ENCODE assay signal across 29 cellular contexts in genomic region chr5:1231354-1231905, GRCh38. TPM values are rescaled to one million over a fixed set of nuclear protein-coding genes. Genes with fewer than 3 reads are reported as not detected.
"Had no signal": no experiment of that assay in that cellular context is flagged by ENCODE, and none has a peak within 500 bp of the region (broad histone marks: within the 10 kb centered on the region; RNA-seq: fewer than 3 reads in every experiment).

No MANE protein-coding gene starts in this region.

- H3K9me3 Mint-ChIP-seq: neural crest cell had no signal

- H3K4me1 ChIP-seq: uterus had no signal

- H3K27ac Mint-ChIP-seq: activated naive CD4-positive, alpha-beta T cell treated with anti-CD3 and anti-CD28 coated beads, Interleukin-2, amount 10 ng/mL, durations not matched to agents 7 days and 5 days; activated naive CD8-positive, alpha-beta T cell treated with anti-CD3 and anti-CD28 coated beads, Interleukin-2, amount 50 U/mL, for 24 hours; brain; endodermal cell; naive B cell; progenitor cell of endocrine pancreas; stimulated activated naive CD8-positive, alpha-beta T cell treated with anti-CD3 and anti-CD28 coated beads, Interleukin-15, Interleukin-2, amounts not matched to agents 100 ng/mL and 50 ng/mL, for 24 hours had no signal

- H3K9me3 ChIP-seq: uterus had no signal

- H3K27me3 ChIP-seq: uterus had no signal

- H3K36me3 Mint-ChIP-seq: brain had no signal

- ATAC-seq: activated naive CD8-positive, alpha-beta T cell treated with anti-CD3 and anti-CD28 coated beads, Interleukin-2, amount 50 U/mL, for 24 hours; activated T-cell treated with anti-CD3 and anti-CD28 coated beads, Interleukin-2, amount 50 U/mL, for 4 hours; left cardiac atrium; mucosa of descending colon had no signal

- H3K4me3 Mint-ChIP-seq: activated naive CD4-positive, alpha-beta T cell treated with anti-CD3 and anti-CD28 coated beads, Interleukin-2, amount 10 ng/mL, durations not matched to agents 7 days and 5 days; activated naive CD8-positive, alpha-beta T cell treated with anti-CD3 and anti-CD28 coated beads, Interleukin-2, amount 50 U/mL, for 24 hours; activated T-cell treated with anti-CD3 and anti-CD28 coated beads, Interleukin-2, amount 50 U/mL, for 4 hours; brain; endodermal cell; naive B cell; neural crest cell; stimulated activated naive CD8-positive, alpha-beta T cell treated with anti-CD3 and anti-CD28 coated beads, Interleukin-15, Interleukin-2, amounts not matched to agents 100 ng/mL and 50 ng/mL, for 24 hours had no signal

- H3K27ac ChIP-seq: dorsolateral prefrontal cortex, epithelial cell of prostate, transverse colon, uterus, VCaP had no signal

- DNase-seq: activated CD4-positive, alpha-beta T cell treated with anti-CD3 and anti-CD28 coated beads, Interleukin-2, amount 50 U/mL, for 1 hour; activated CD4-positive, CD25-positive, alpha-beta regulatory T cell treated with anti-CD3 and anti-CD28 coated beads, Interleukin-2, amount 50 U/mL, for 72 hours; activated CD8-positive, alpha-beta memory T cell treated with anti-CD3 and anti-CD28 coated beads, Interleukin-2, amount 50 U/mL, for 4 hours; activated naive CD4-positive, alpha-beta T cell treated with anti-CD3 and anti-CD28 coated beads, Interleukin-2, amount 10 ng/mL, durations not matched to agents 7 days and 5 days; activated naive CD8-positive, alpha-beta T cell treated with anti-CD3 and anti-CD28 coated beads, Interleukin-2, amount 50 U/mL, for 24 hours; activated T-cell treated with anti-CD3 and anti-CD28 coated beads, Interleukin-2, amount 50 U/mL, for 4 hours; anterior cingulate cortex; caudate nucleus; dorsolateral prefrontal cortex; endodermal cell; foreskin fibroblast; hippocampal formation; left cardiac atrium; mesenchymal stem cell; mucosa of descending colon; naive B cell; stimulated activated CD4-positive, alpha-beta T cell treated with anti-CD3 and anti-CD28 coated beads, Interleukin-12 subunit alpha, Interleukin-12 subunit beta, amount 100 ng/mL, for 4 hours; stimulated activated CD4-positive, alpha-beta T cell treated with anti-CD3 and anti-CD28 coated beads, Interleukin-2, amount 100 ng/mL, for 24 hours; transverse colon; uterus had no signal

- H3K36me3 ChIP-seq: transverse colon, uterus had no signal

- FAIRE-seq: islet of Langerhans had no signal

- H3K4me1 Mint-ChIP-seq: activated naive CD8-positive, alpha-beta T cell treated with anti-CD3 and anti-CD28 coated beads, Interleukin-2, amount 50 U/mL, for 24 hours; endodermal cell; neural crest cell had no signal

- H3K4me3 ChIP-seq: dorsolateral prefrontal cortex, mucosa of descending colon, transverse colon, uterus had no signal

RNA-seq across cellular contexts. Expression of gene SLC6A18, which starts 6.2 kb away (rescaled TPM):
- total RNA-seq: activated T-cell treated with anti-CD3 and anti-CD28 coated beads, Interleukin-2, amount 50 U/mL, for 4 hours; dorsolateral prefrontal cortex; endodermal cell; left cardiac atrium; lower leg skin; neural crest cell; osteoblast; progenitor cell of endocrine pancreas; transverse colon; uterus had no signal

RNA-seq across cellular contexts. Expression of gene SLC6A19, which starts 30.0 kb away (rescaled TPM):
- total RNA-seq: left cardiac atrium, lower leg skin, neural crest cell, osteoblast had no signal
